Comparison of ENCODE assay signal across 1 cellular context in the genomic region with DNA sequence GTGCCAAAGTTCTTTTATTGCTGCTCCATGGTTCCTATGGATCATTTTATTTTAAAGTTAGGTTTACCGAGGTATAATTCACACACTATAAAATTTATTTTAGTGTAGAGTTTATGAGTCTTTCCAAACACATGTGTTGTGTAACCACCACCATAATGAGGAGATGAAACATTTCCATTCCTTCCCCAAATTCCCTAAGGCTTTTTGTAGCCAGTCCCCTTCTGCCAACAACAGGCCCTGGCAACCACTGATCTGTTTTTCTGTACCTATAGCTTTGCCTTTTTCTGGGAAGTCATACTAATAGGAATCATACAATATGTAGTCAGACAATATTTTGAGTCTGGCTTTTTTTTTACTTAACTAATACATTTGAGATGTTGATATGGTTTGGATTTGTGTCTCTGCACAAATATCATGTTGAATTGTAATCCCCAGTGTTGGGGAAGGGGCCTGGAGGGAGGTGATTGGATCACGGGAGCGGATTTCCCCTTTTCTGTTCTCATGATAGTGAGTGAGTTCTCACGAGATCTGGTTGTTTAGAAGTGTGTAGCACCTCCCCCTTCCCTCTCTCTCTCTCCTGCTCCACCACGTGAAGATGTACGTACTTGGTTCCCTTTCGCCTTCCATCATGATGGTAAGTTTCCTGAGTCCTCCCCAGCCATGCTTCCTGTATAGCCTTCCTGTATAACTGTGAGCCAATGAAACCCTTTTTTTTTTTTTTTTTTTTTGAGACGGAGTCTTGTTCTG.
TF ChIP-seq lines count a peak whose summit lies in the region.

No MANE protein-coding gene starts in this region.

TF ChIP-seq in IMR-90, 13 proteins besides CTCF, POLR2A, EP300 and RAD21 (continued from another document):
- TF ChIP-seq, protein P1, sequence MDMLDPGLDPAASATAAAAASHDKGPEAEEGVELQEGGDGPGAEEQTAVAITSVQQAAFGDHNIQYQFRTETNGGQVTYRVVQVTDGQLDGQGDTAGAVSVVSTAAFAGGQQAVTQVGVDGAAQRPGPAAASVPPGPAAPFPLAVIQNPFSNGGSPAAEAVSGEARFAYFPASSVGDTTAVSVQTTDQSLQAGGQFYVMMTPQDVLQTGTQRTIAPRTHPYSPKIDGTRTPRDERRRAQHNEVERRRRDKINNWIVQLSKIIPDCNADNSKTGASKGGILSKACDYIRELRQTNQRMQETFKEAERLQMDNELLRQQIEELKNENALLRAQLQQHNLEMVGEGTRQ (IDR thresholded peaks at IDR 0.05; ENCODE audit: low read depth, low read length): no peak
TF ChIP-seq in IMR-90: peak in this region for 0.
